ENCODE assay signal across 23 cellular contexts in genomic region chr21:29989634-29990234, GRCh38. TPM values are rescaled to one million over a fixed set of nuclear protein-coding genes. Genes with fewer than 3 reads are reported as not detected.
DNase-seq lines count a peak whose midpoint lies in the region; ATAC-seq and TF ChIP-seq lines count a peak whose summit lies in the region.
"Had no signal": no experiment of that assay in that cellular context is flagged by ENCODE, and none has a peak within 500 bp of the region (broad histone marks: within the 10 kb centered on the region; RNA-seq: fewer than 3 reads in every experiment).

No MANE protein-coding gene starts in this region.

- no peak for ATAC-seq in activated T-cell treated with anti-CD3 and anti-CD28 coated beads, Interleukin-2, amount 50 U/mL, for 72 hours (replicated peaks in 1 of 2)
- ATAC-seq: A549; CD8-positive, alpha-beta T cell; Panc1 had no signal

- no peaks in the 10 kb centered on the region for H3K27me3 Mint-ChIP-seq in activated T-cell treated with anti-CD3 and anti-CD28 coated beads, Interleukin-2, amount 50 U/mL, for 72 hours (ENCODE audit: low read depth)
- H3K27me3 Mint-ChIP-seq in neural progenitor cell (ENCODE audit: insufficient read depth, low read depth): peaks cover 3% of the 10 kb centered on the region

- H3K4me3 ChIP-seq in NB4 (ENCODE audit: low read depth, low read length): no peak overlapping the region
- no peak overlapping the region for H3K4me3 ChIP-seq in choroid plexus epithelial cell (ENCODE audit: low read depth, low read length)
- no peak overlapping the region for H3K4me3 ChIP-seq in neural progenitor cell
- H3K4me3 ChIP-seq: A549, HAP-1 had no signal

- H3K4me3 Mint-ChIP-seq in activated T-cell treated with anti-CD3 and anti-CD28 coated beads, Interleukin-2, amount 50 U/mL, for 72 hours: no peak overlapping the region
- no peak overlapping the region for H3K4me3 Mint-ChIP-seq in neural progenitor cell
- H3K4me3 Mint-ChIP-seq: CD8-positive, alpha-beta T cell had no signal

- TF ChIP-seq POLR2A in NB4 (IDR thresholded peaks at IDR 0.05; ENCODE audit: extremely low read depth, insufficient read length): no peak

- H3K27ac ChIP-seq in neural progenitor cell: no peak overlapping the region
- H3K27ac ChIP-seq: A549, KMS-11, RWPE1 had no signal

- H2AFZ ChIP-seq in neural progenitor cell (replicated peaks): no peak overlapping the region

- peaks cover 15% of the 10 kb centered on the region for H3K4me1 ChIP-seq in neural progenitor cell
- H3K4me1 ChIP-seq: A549, Caco-2, HAP-1 had no signal

- TF ChIP-seq CTCF in NB4 (IDR thresholded peaks at IDR 0.05; ENCODE audit: low read depth, low read length): no peak
- no peak for TF ChIP-seq CTCF in choroid plexus epithelial cell (conservative IDR thresholded peaks at IDR 0.05; ENCODE audit: low read depth, low read length)
- TF ChIP-seq CTCF in neural progenitor cell (IDR thresholded peaks at IDR 0.05): no peak

- no peak for DNase-seq in activated T-cell treated with anti-CD3 and anti-CD28 coated beads, Interleukin-2, amount 50 U/mL, for 72 hours
- no peak for DNase-seq in activated T-cell treated with anti-CD3 and anti-CD28 coated beads for 4 hours
- peak; percentile 1 for DNase-seq in NB4 (ENCODE audit: low read depth)
- DNase-seq in choroid plexus epithelial cell (ENCODE audit: low read depth): peak; percentile 2
- DNase-seq in neural progenitor cell (ENCODE audit: low spot score): no peak
- DNase-seq in nucleus accumbens (lab: John Stamatoyannopoulos, UW): no peak
- no peak for DNase-seq in iPS-NIHi11 (ENCODE audit: low spot score)
- DNase-seq: C1 segment of cervical spinal cord; Caco-2; CD8-positive, alpha-beta T cell; GOT3; MV-4-11; NCI-H1105 treated with DMSO at 0.1 percent for 48 hours; NCI-H2029; NCI-H526; NCI-H82; NK-92 treated with Interleukin-12 subunit alpha and Interleukin-12 subunit beta, amount 100 ng/mL, for 24 hours; SHP77 had no signal

- H3K36me3 Mint-ChIP-seq in activated T-cell treated with anti-CD3 and anti-CD28 coated beads, Interleukin-2, amount 50 U/mL, for 72 hours (ENCODE audit: insufficient read depth in 2 of 2): no peaks in the 10 kb centered on the region
- H3K36me3 Mint-ChIP-seq in neural progenitor cell: no peaks in the 10 kb centered on the region
- H3K36me3 Mint-ChIP-seq: CD8-positive, alpha-beta T cell had no signal

- peaks cover 2 to 5% of the 10 kb centered on the region in 2 donors for H3K9me3 Mint-ChIP-seq in activated T-cell treated with anti-CD3 and anti-CD28 coated beads, Interleukin-2, amount 50 U/mL, for 72 hours
- peaks cover 15% of the 10 kb centered on the region for H3K9me3 Mint-ChIP-seq in neural progenitor cell

- no peaks in the 10 kb centered on the region for H4K20me1 ChIP-seq in neural progenitor cell (ENCODE audit: low read depth)

- no peaks in the 10 kb centered on the region for H3F3A ChIP-seq in neural progenitor cell (ENCODE audit: low read depth)

- no peak overlapping the region for H3K4me2 ChIP-seq in neural progenitor cell
- H3K4me2 ChIP-seq: A549, KMS-11 had no signal

- H3K79me2 ChIP-seq in neural progenitor cell (ENCODE audit: low read depth): no peaks in the 10 kb centered on the region

- no peaks in the 10 kb centered on the region for H3K27me3 ChIP-seq in neural progenitor cell

- peak overlapping the region; percentile 52 for H3K27ac Mint-ChIP-seq in activated T-cell treated with anti-CD3 and anti-CD28 coated beads, Interleukin-2, amount 50 U/mL, for 72 hours
- H3K27ac Mint-ChIP-seq in neural progenitor cell: no peak overlapping the region
- H3K27ac Mint-ChIP-seq: CD8-positive, alpha-beta T cell had no signal

- no peaks in the 10 kb centered on the region for H3K9me3 ChIP-seq in neural progenitor cell (ENCODE audit: low read depth)
- H3K9me3 ChIP-seq: A549, Caco-2, HAP-1 had no signal

- no peaks in the 10 kb centered on the region for H3K36me3 ChIP-seq in neural progenitor cell
- H3K36me3 ChIP-seq: HAP-1 had no signal

- H3K4me1 Mint-ChIP-seq in activated T-cell treated with anti-CD3 and anti-CD28 coated beads, Interleukin-2, amount 50 U/mL, for 72 hours (ENCODE audit: low read depth): no peaks in the 10 kb centered on the region
- H3K4me1 Mint-ChIP-seq in neural progenitor cell: peaks cover 5% of the 10 kb centered on the region

- no peak overlapping the region for H3K9ac ChIP-seq in neural progenitor cell
- H3K9ac ChIP-seq: KMS-11 had no signal

RNA-seq across cellular contexts. Expression of gene GRIK1, which starts 49.9 kb away (rescaled TPM):
- not detected for total RNA-seq in activated T-cell treated with anti-CD3 and anti-CD28 coated beads, Interleukin-2, amount 50 U/mL, for 72 hours
- 0.37 and 1.6 TPM in 2 replicates for total RNA-seq in neural progenitor cell (ENCODE audit: low replicate concordance)
- total RNA-seq: Caco-2; CD8-positive, alpha-beta T cell had no signal

Comparison
In these comparisons a context has a peak if more than half of its experiments do, and no peak if none do; other contexts are left out.
1. DNase-seq: peak in NB4 (single experiment) and choroid plexus epithelial cell (single experiment); none in activated T-cell treated with anti-CD3 and anti-CD28 coated beads, Interleukin-2, amount 50 U/mL, for 72 hours (0 of 2), activated T-cell treated with anti-CD3 and anti-CD28 coated beads for 4 hours (single experiment), neural progenitor cell (single experiment), nucleus accumbens (0 of 56) and iPS-NIHi11 (single experiment).